16 cellular contexts compared by ENCODE assay signal in the genomic region with DNA sequence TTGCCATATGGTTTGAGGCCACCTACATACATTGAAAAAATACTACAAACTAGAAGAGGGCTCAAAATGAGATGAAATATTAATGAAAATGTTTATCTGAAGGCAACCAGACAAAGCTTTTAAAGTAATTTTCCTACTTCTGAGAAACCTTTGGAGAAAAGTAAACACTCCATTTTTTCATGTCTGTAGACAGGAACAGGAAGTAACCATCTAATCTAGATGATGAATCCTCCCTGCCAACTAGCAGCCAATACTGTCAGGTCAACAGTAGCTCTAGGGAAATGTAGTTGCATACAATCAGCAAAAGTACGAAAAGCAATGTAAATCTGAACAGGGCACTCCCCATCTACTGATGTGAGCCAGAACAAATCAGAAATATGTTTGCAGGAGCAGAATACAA. TPM values are rescaled to one million over a fixed set of nuclear protein-coding genes. Genes with fewer than 3 reads are reported as not detected.
DNase-seq lines count a peak whose midpoint lies in the region; ATAC-seq lines count a peak whose summit lies in the region.
"Had no signal": no experiment of that assay in that cellular context is flagged by ENCODE, and none has a peak within 500 bp of the region (broad histone marks: within the 10 kb centered on the region; RNA-seq: fewer than 3 reads in every experiment).

No MANE protein-coding gene starts in this region.

- H3K9me3 Mint-ChIP-seq in activated T-cell treated with anti-CD3 and anti-CD28 coated beads, Interleukin-2, amount 50 U/mL, for 72 hours: no peaks in the 10 kb centered on the region
- H3K9me3 Mint-ChIP-seq in activated T-cell treated with anti-CD3 and anti-CD28 coated beads, Interleukin-2, amount 50 U/mL, for 24 hours: no peaks in the 10 kb centered on the region
- no peaks in the 10 kb centered on the region for H3K9me3 Mint-ChIP-seq in activated naive CD8-positive, alpha-beta T cell treated with anti-CD3 and anti-CD28 coated beads, Interleukin-2, amount 50 U/mL, for 24 hours
- peaks cover 0 to 2% (median 0%) of the 10 kb centered on the region in 11 donors for H3K9me3 Mint-ChIP-seq in naive thymus-derived CD4-positive, alpha-beta T cell

- in situ Hi-C loops in KBM-7 (cut with MboI; ENCODE audit: low pct_unique_long_range_greater_than_20kb, low sequenced_read_pairs): no loop called here

- no peaks in the 10 kb centered on the region for H3K9me3 ChIP-seq in naive thymus-derived CD4-positive, alpha-beta T cell (ENCODE audit: control insufficient read depth in 2 of 3, low read length in 3 of 3)
- H3K9me3 ChIP-seq: Caco-2, uterus had no signal

- DNase-seq in activated T-cell treated with anti-CD3 and anti-CD28 coated beads, Interleukin-2, amount 50 U/mL, for 72 hours: no peak
- DNase-seq in activated T-cell treated with anti-CD3 and anti-CD28 coated beads, Interleukin-2, amount 50 U/mL, for 24 hours: no peak
- DNase-seq in KBM-7 (peak; percentile 51), NCI-H2029 treated with DMSO at 0.1 percent for 48 hours (lab: John Stamatoyannopoulos, UW) (no peak)
- DNase-seq in activated naive CD8-positive, alpha-beta T cell treated with anti-CD3 and anti-CD28 coated beads, Interleukin-2, amount 50 U/mL, for 24 hours: no peak
- DNase-seq in naive thymus-derived CD4-positive, alpha-beta T cell: peak in 1 of 9 donors; percentile 5
- no peak for DNase-seq in activated CD4-positive, CD25-positive, alpha-beta regulatory T cell (lab: John Stamatoyannopoulos, UW)
- DNase-seq: activated CD4-positive, alpha-beta T cell treated with anti-CD3 and anti-CD28 coated beads for 1 hour; activated CD8-positive, alpha-beta memory T cell treated with anti-CD3 and anti-CD28 coated beads, Interleukin-2, amount 50 U/mL, for 48 hours; activated naive CD4-positive, alpha-beta T cell treated with anti-CD3 and anti-CD28 coated beads, Interleukin-2, amount 50 U/mL, for 16 hours; Caco-2; NCI-H1092 treated with DMSO at 0.1 percent for 48 hours; NCI-H82; uterus had no signal

- no peak for ATAC-seq in activated T-cell treated with anti-CD3 and anti-CD28 coated beads, Interleukin-2, amount 50 U/mL, for 72 hours (replicated peaks in 1 of 2)
- no peak for ATAC-seq in activated naive CD8-positive, alpha-beta T cell treated with anti-CD3 and anti-CD28 coated beads, Interleukin-2, amount 50 U/mL, for 24 hours
- no peak for ATAC-seq in naive thymus-derived CD4-positive, alpha-beta T cell
- ATAC-seq in HG03097 (IDR thresholded peaks at IDR 0.05; ENCODE audit: low FRiP score, unreplicated experiment): no peak

- H3K4me1 ChIP-seq in naive thymus-derived CD4-positive, alpha-beta T cell (ENCODE audit: control insufficient read depth in 2 of 2, insufficient read depth in 2 of 2, low read length in 2 of 2): peaks cover 0 to 10% of the 10 kb centered on the region in 2 donors
- H3K4me1 ChIP-seq: Caco-2, uterus had no signal

- no peak overlapping the region for H3K27ac ChIP-seq in naive thymus-derived CD4-positive, alpha-beta T cell (ENCODE audit: low read depth, low read length)
- H3K27ac ChIP-seq: uterus had no signal

- no peak overlapping the region for H3K4me3 Mint-ChIP-seq in activated T-cell treated with anti-CD3 and anti-CD28 coated beads, Interleukin-2, amount 50 U/mL, for 72 hours
- no peak overlapping the region for H3K4me3 Mint-ChIP-seq in activated T-cell treated with anti-CD3 and anti-CD28 coated beads, Interleukin-2, amount 50 U/mL, for 24 hours
- H3K4me3 Mint-ChIP-seq in activated naive CD8-positive, alpha-beta T cell treated with anti-CD3 and anti-CD28 coated beads, Interleukin-2, amount 50 U/mL, for 24 hours: no peak overlapping the region
- H3K4me3 Mint-ChIP-seq in naive thymus-derived CD4-positive, alpha-beta T cell: peak overlapping the region in 4 of 10 donors; percentile 21 to 68 (median 52)
- H3K4me3 Mint-ChIP-seq: T-helper 1 cell treated with Interleukin-12 subunit alpha and Interleukin-12 subunit beta and Interleukin-4 antibody, amounts not matched to agents 30 μg/mL and 1 μg/mL, for 36 hours had no signal

- CTCF ChIA-PET in naive thymus-derived CD4-positive, alpha-beta T cell (lab: Charles Lee): interaction anchor here (0.7 to 1.2 kb wide), 2 partner anchors 39 to 738 kb away, joined by 3 read pairs; no protein-coding TSS in a partner anchor

- H3K27me3 ChIP-seq in naive thymus-derived CD4-positive, alpha-beta T cell (ENCODE audit: control insufficient read depth in 2 of 2, insufficient read depth in 2 of 2, low read length in 2 of 2): no peaks in the 10 kb centered on the region
- H3K27me3 ChIP-seq: uterus had no signal

- H3K27ac Mint-ChIP-seq in activated T-cell treated with anti-CD3 and anti-CD28 coated beads, Interleukin-2, amount 50 U/mL, for 72 hours: peak overlapping the region; percentile 54
- H3K27ac Mint-ChIP-seq in activated T-cell treated with anti-CD3 and anti-CD28 coated beads, Interleukin-2, amount 50 U/mL, for 24 hours: no peak overlapping the region
- H3K27ac Mint-ChIP-seq in activated naive CD8-positive, alpha-beta T cell treated with anti-CD3 and anti-CD28 coated beads, Interleukin-2, amount 50 U/mL, for 24 hours: peak overlapping the region; percentile 2
- peak overlapping the region in 7 of 9 donors; percentile 10 to 90 (median 86) for H3K27ac Mint-ChIP-seq in naive thymus-derived CD4-positive, alpha-beta T cell
- H3K27ac Mint-ChIP-seq: T-helper 1 cell treated with Interleukin-12 subunit alpha and Interleukin-12 subunit beta and Interleukin-4 antibody, amounts not matched to agents 30 μg/mL and 1 μg/mL, for 36 hours had no signal

- no peaks in the 10 kb centered on the region for H3K36me3 ChIP-seq in naive thymus-derived CD4-positive, alpha-beta T cell (ENCODE audit: control insufficient read depth in 2 of 3, insufficient read depth in 3 of 3, low read length in 3 of 3)
- H3K36me3 ChIP-seq: uterus had no signal

- no peak overlapping the region for H3K4me3 ChIP-seq in naive thymus-derived CD4-positive, alpha-beta T cell (ENCODE audit: low read length)
- H3K4me3 ChIP-seq: uterus had no signal

- H3K27me3 Mint-ChIP-seq in activated T-cell treated with anti-CD3 and anti-CD28 coated beads, Interleukin-2, amount 50 U/mL, for 72 hours (ENCODE audit: low read depth): peaks cover 21% of the 10 kb centered on the region
- H3K27me3 Mint-ChIP-seq in activated T-cell treated with anti-CD3 and anti-CD28 coated beads, Interleukin-2, amount 50 U/mL, for 24 hours: peaks cover 9% of the 10 kb centered on the region
- no peaks in the 10 kb centered on the region for H3K27me3 Mint-ChIP-seq in activated naive CD8-positive, alpha-beta T cell treated with anti-CD3 and anti-CD28 coated beads, Interleukin-2, amount 50 U/mL, for 24 hours
- no peaks in the 10 kb centered on the region for H3K27me3 Mint-ChIP-seq in naive thymus-derived CD4-positive, alpha-beta T cell

- intact Hi-C loops in naive thymus-derived CD4-positive, alpha-beta T cell (cut with micrococcal nuclease): loop anchor here (5.0 kb wide), 2 partner anchors 42 to 48 kb away; partner anchors contain the start of gene AMMECR1 (in 2 of the 2)

- H3K36me3 Mint-ChIP-seq in activated T-cell treated with anti-CD3 and anti-CD28 coated beads, Interleukin-2, amount 50 U/mL, for 72 hours (ENCODE audit: insufficient read depth in 2 of 2): peaks cover 0 to under 1% of the 10 kb centered on the region in 2 donors
- no peaks in the 10 kb centered on the region for H3K36me3 Mint-ChIP-seq in activated T-cell treated with anti-CD3 and anti-CD28 coated beads, Interleukin-2, amount 50 U/mL, for 24 hours (ENCODE audit: low read depth)
- peaks cover 4% of the 10 kb centered on the region for H3K36me3 Mint-ChIP-seq in activated naive CD8-positive, alpha-beta T cell treated with anti-CD3 and anti-CD28 coated beads, Interleukin-2, amount 50 U/mL, for 24 hours (ENCODE audit: low read depth)
- H3K36me3 Mint-ChIP-seq in naive thymus-derived CD4-positive, alpha-beta T cell: peaks cover 0 to 9% (median 0%) of the 10 kb centered on the region in 5 donors

- POLR2A ChIA-PET in naive thymus-derived CD4-positive, alpha-beta T cell (lab: Charles Lee): interaction anchor here (1.2 to 1.4 kb wide), 3 partner anchors 23 to 49 kb away, joined by 3 to 7 read pairs (median 3); partner anchors contain the start of gene AMMECR1

- peaks cover 27% of the 10 kb centered on the region for H3K4me1 Mint-ChIP-seq in activated T-cell treated with anti-CD3 and anti-CD28 coated beads, Interleukin-2, amount 50 U/mL, for 72 hours (ENCODE audit: low read depth)
- peaks cover 42% of the 10 kb centered on the region for H3K4me1 Mint-ChIP-seq in activated T-cell treated with anti-CD3 and anti-CD28 coated beads, Interleukin-2, amount 50 U/mL, for 24 hours (ENCODE audit: low read depth)
- peaks cover 35% of the 10 kb centered on the region for H3K4me1 Mint-ChIP-seq in activated naive CD8-positive, alpha-beta T cell treated with anti-CD3 and anti-CD28 coated beads, Interleukin-2, amount 50 U/mL, for 24 hours
- H3K4me1 Mint-ChIP-seq in naive thymus-derived CD4-positive, alpha-beta T cell: peaks cover 17 to 60% (median 33%) of the 10 kb centered on the region in 7 donors

RNA-seq across cellular contexts. Expression of gene AMMECR1, which starts 49.0 kb away (rescaled TPM):
- 10 to 100 TPM; 12.8 to 15.9 TPM for total RNA-seq in activated T-cell treated with anti-CD3 and anti-CD28 coated beads, Interleukin-2, amount 50 U/mL, for 72 hours
- total RNA-seq in naive thymus-derived CD4-positive, alpha-beta T cell: 10 to 100 TPM; 11.6 to 16.7 (median 15.3) TPM
- 1 to 10 TPM; 4.4 to 9.3 TPM for polyA plus RNA-seq in naive thymus-derived CD4-positive, alpha-beta T cell
